Comparison of ENCODE assay signal across 21 cellular contexts in the genomic region with DNA sequence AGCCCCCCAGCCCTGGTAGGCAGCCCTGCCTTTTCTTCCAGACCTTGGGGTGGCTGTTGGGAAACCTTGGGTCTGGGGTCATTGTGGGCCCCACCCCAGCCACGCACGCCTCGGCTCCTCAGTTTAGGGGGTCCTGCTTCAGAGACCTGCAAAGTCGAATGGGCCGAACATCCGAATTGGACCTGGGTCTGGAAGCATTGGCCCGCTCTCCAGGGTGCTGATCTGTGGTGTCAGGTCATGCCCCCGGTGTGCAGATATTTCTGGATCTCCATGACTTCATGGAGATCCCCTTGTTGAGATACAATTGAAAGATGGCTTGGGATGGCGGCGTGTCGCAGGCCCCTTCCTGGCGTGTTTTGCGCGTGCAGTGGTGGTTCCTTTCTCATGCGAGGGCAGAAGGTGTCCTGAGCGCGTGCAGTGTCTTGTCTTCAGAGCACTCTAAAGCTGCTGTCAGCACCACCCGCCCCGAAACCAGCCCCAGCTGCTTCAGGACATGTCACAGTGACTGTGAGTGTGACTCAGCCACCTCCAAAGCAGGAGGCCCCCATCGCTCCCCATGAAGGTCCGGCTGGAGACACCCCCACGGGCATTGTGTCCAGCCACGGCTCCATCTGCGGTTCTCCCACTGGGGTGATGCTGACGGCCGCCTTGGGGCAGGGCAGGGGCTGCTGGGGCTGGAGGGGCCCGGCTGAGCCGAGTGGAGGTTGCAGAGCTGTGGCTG.
DNase-seq lines count a peak whose midpoint lies in the region; ATAC-seq, FAIRE-seq and TF ChIP-seq lines count a peak whose summit lies in the region.
"Had no signal": no experiment of that assay in that cellular context is flagged by ENCODE, and none has a peak within 500 bp of the region (broad histone marks: within the 10 kb centered on the region; RNA-seq: fewer than 3 reads in every experiment).

No MANE protein-coding gene starts in this region.

- H2AFZ ChIP-seq in GM23338 = no peak overlapping the region
- no peak overlapping the region for H2AFZ ChIP-seq in GM12878 (ENCODE audit: control insufficient read depth, low read depth, low read length)
- H2AFZ ChIP-seq in neural cell (ENCODE audit: low read depth, low read length) = no peak overlapping the region

- in situ Hi-C loops in GM12878 (cut with MboI) = no loop called here

- no peak overlapping the region for H3K4me3 Mint-ChIP-seq in GM23338
- H3K4me3 Mint-ChIP-seq in activated naive CD8-positive, alpha-beta T cell treated with anti-CD3 and anti-CD28 coated beads, Interleukin-2, amount 50 U/mL, for 24 hours = no peak overlapping the region
- H3K4me3 Mint-ChIP-seq: CD8-positive, alpha-beta T cell had no signal

- H3K4me2 ChIP-seq in GM23338 = no peak overlapping the region
- H3K4me2 ChIP-seq in GM12878 (ENCODE audit: control insufficient read depth, insufficient read depth) = no peak overlapping the region
- H3K4me2 ChIP-seq in neural cell (ENCODE audit: low read length) = no peak overlapping the region

- no peaks in the 10 kb centered on the region for H3K9me3 ChIP-seq in GM12878 (replicated peaks; ENCODE audit: control insufficient read depth, insufficient read depth, low read length)
- H3K9me3 ChIP-seq in neural cell (ENCODE audit: low read length) = no peaks in the 10 kb centered on the region
- H3K9me3 ChIP-seq: BLaER1 treated with 17β-estradiol and CSF1 and Interleukin-3, amounts not matched to agents 10 nM and 100 nM had no signal

- SMC1A ChIA-PET in GM12878 (lab: Charles Lee; ENCODE audit: uncharacterized antibody, unreplicated experiment) = no interaction called here

- no peak overlapping the region for H3K27ac ChIP-seq in GM23338 (ENCODE audit: low read depth)
- no peak overlapping the region for H3K27ac ChIP-seq in GM12878 (ENCODE audit: control insufficient read depth, insufficient read depth)
- H3K27ac ChIP-seq in neural cell (ENCODE audit: low read length) = peak overlapping the region; percentile 83
- H3K27ac ChIP-seq: BLaER1 treated with 17β-estradiol and CSF1 and Interleukin-3, amounts not matched to agents 10 nM and 100 nM had no signal

- TF ChIP-seq POLR2A in GM12878 (IDR thresholded peaks at IDR 0.05; ENCODE audit: low read depth, low read length) = no peak

- RAD21 ChIA-PET in GM12878 (lab: Charles Lee; ENCODE audit: unreplicated experiment) = no interaction called here

- no peaks in the 10 kb centered on the region for H3K9me3 Mint-ChIP-seq in GM23338
- H3K9me3 Mint-ChIP-seq in activated naive CD8-positive, alpha-beta T cell treated with anti-CD3 and anti-CD28 coated beads, Interleukin-2, amount 50 U/mL, for 24 hours = no peaks in the 10 kb centered on the region
- H3K9me3 Mint-ChIP-seq: CD8-positive, alpha-beta T cell had no signal

- TF ChIP-seq CTCF in GM23338 (conservative IDR thresholded peaks at IDR 0.05; ENCODE audit: low read depth in 2 of 2) (no peak), GM12878 (IDR thresholded peaks at IDR 0.05 in 2 of 3, conservative IDR thresholded peaks at IDR 0.05 in 1 of 3; ENCODE audit: control insufficient read depth in 2 of 3, extremely low read depth in 1 of 3, insufficient read depth in 1 of 3, low read depth in 3 of 3, low read length in 3 of 3) (no peak), neural cell (IDR thresholded peaks at IDR 0.05; ENCODE audit: poor library complexity, severe bottlenecking) (no peak)

- no peak overlapping the region for H3K27ac Mint-ChIP-seq in GM23338
- H3K27ac Mint-ChIP-seq in activated naive CD8-positive, alpha-beta T cell treated with anti-CD3 and anti-CD28 coated beads, Interleukin-2, amount 50 U/mL, for 24 hours = no peak overlapping the region
- H3K27ac Mint-ChIP-seq: CD8-positive, alpha-beta T cell had no signal

- DNase-seq in AG08395 (ENCODE audit: low spot score) = peak; percentile 73
- DNase-seq in GM23338 (ENCODE audit: low spot score) = no peak
- DNase-seq in GM12878 (ENCODE audit: low read depth, low spot score) = no peak
- DNase-seq in superior temporal gyrus (ENCODE audit: extremely low spot score) = no peak
- DNase-seq in activated naive CD8-positive, alpha-beta T cell treated with anti-CD3 and anti-CD28 coated beads, Interleukin-2, amount 50 U/mL, for 24 hours = no peak
- DNase-seq: ACHN; CD8-positive, alpha-beta T cell; GF-D8; GOT3; HCEC 1CT; NCI-H1694 treated with DMSO at 0.1 percent for 48 hours; NCI-H2081 treated with DMSO at 0.1 percent for 48 hours; NCI-H2171 treated with DMSO at 0.1 percent for 48 hours; NCI-H526; SW 1271 had no signal

- intact Hi-C loops in GM12878 (cut with micrococcal nuclease; ENCODE audit: unreplicated experiment) = no loop called here

- H3K4me1 ChIP-seq in GM23338 (ENCODE audit: insufficient read depth) = no peaks in the 10 kb centered on the region
- no peaks in the 10 kb centered on the region for H3K4me1 ChIP-seq in GM12878 (ENCODE audit: control insufficient read depth, insufficient read depth, low read length)

- TF ChIP-seq EP300 in GM12878 (IDR thresholded peaks at IDR 0.05; ENCODE audit: borderline replicate concordance in 1 of 2, control insufficient read depth in 1 of 2, low read depth in 2 of 2, low read length in 2 of 2) (no peak), neural cell (conservative IDR thresholded peaks at IDR 0.05; ENCODE audit: poor library complexity, severe bottlenecking) (no peak)

- H3K27me3 ChIP-seq in GM23338 (ENCODE audit: insufficient read depth) (no peaks in the 10 kb centered on the region), GM12878 (replicated peaks in 1 of 2; ENCODE audit: control insufficient read depth in 2 of 2, insufficient read depth in 2 of 2, low read length in 1 of 2) (no peaks in the 10 kb centered on the region), neural cell (ENCODE audit: insufficient read depth, low read depth, low read length) (no peaks in the 10 kb centered on the region)
- H3K27me3 ChIP-seq: BLaER1 treated with 17β-estradiol and CSF1 and Interleukin-3, amounts not matched to agents 10 nM and 100 nM had no signal

- peaks cover 2% of the 10 kb centered on the region; the same call in 1 of the 2 replicates for H3F3A ChIP-seq in GM23338 (replicated peaks; ENCODE audit: low read depth)
- no peaks in the 10 kb centered on the region for H3F3A ChIP-seq in neural cell (ENCODE audit: insufficient read depth, low read length, poor library complexity, severe bottlenecking)

- H3K9me2 ChIP-seq in GM23338 (ENCODE audit: insufficient read depth) (no peaks in the 10 kb centered on the region), neural cell (ENCODE audit: insufficient read depth, low read length) (no peaks in the 10 kb centered on the region)

- H3K36me3 ChIP-seq in GM23338 (ENCODE audit: insufficient read depth) = no peaks in the 10 kb centered on the region
- peaks cover 8 to 15% of the 10 kb centered on the region in 2 experiments; a peak in 3 of 4 replicates for H3K36me3 ChIP-seq in GM12878 (ENCODE audit: control insufficient read depth in 2 of 2, insufficient read depth in 2 of 2, low read length in 1 of 2)
- no peaks in the 10 kb centered on the region for H3K36me3 ChIP-seq in neural cell (ENCODE audit: insufficient read depth, low read length)

- H3K79me2 ChIP-seq in GM23338 (replicated peaks; ENCODE audit: insufficient read depth) = no peaks in the 10 kb centered on the region
- H3K79me2 ChIP-seq in GM12878 (ENCODE audit: control insufficient read depth, insufficient read depth, low read length) = no peaks in the 10 kb centered on the region
- H3K79me2 ChIP-seq in neural cell (replicated peaks; ENCODE audit: insufficient read depth, low read length) = no peaks in the 10 kb centered on the region

- no peak for FAIRE-seq in GM12878 (lab: Jason Lieb, UNC)
- FAIRE-seq: HTR-8/SVneo, RCC 7860 had no signal

- H3K9ac ChIP-seq in GM12878 (ENCODE audit: control insufficient read depth, insufficient read depth, low read length) (no peak overlapping the region), neural cell (ENCODE audit: low read length) (peak overlapping the region; percentile 20)

- peaks cover 8% of the 10 kb centered on the region for H3K4me1 Mint-ChIP-seq in GM23338
- peaks cover 3% of the 10 kb centered on the region for H3K4me1 Mint-ChIP-seq in activated naive CD8-positive, alpha-beta T cell treated with anti-CD3 and anti-CD28 coated beads, Interleukin-2, amount 50 U/mL, for 24 hours

- BruUV-seq in GM12878 (replicated peaks; lab: Mats Ljungman, UMichigan) = no TSS peak

- H4K20me1 ChIP-seq in GM23338 (replicated peaks; ENCODE audit: insufficient read depth) = no peaks in the 10 kb centered on the region; the same call in 1 of the 2 replicates
- no peaks in the 10 kb centered on the region for H4K20me1 ChIP-seq in GM12878 (ENCODE audit: control insufficient read depth, insufficient read depth)
- no peaks in the 10 kb centered on the region for H4K20me1 ChIP-seq in neural cell (ENCODE audit: insufficient read depth)

- ATAC-seq in GM23338 (no peak), GM12878 (no peak), GM19467 (IDR thresholded peaks at IDR 0.05; ENCODE audit: unreplicated experiment) (no peak)
- ATAC-seq in activated naive CD8-positive, alpha-beta T cell treated with anti-CD3 and anti-CD28 coated beads, Interleukin-2, amount 50 U/mL, for 24 hours = no peak
- ATAC-seq: CD8-positive, alpha-beta T cell; Right ventricle myocardium inferior had no signal

- peaks cover 4% of the 10 kb centered on the region; the same call in 1 of the 3 replicates for H3K36me3 Mint-ChIP-seq in GM23338 (ENCODE audit: low read depth)
- H3K36me3 Mint-ChIP-seq in activated naive CD8-positive, alpha-beta T cell treated with anti-CD3 and anti-CD28 coated beads, Interleukin-2, amount 50 U/mL, for 24 hours (ENCODE audit: low read depth) = peaks cover 6% of the 10 kb centered on the region

- WGBS in GM12878 (ENCODE audit: insufficient coverage, insufficient replicate concordance, low lambda C conversion rate, missing lambda C conversion rate) = 91% methylated on average over 23 of the region's 28 CpGs

- CTCF ChIA-PET in GM12878 (lab: Yijun Ruan, JAX) = no interaction called here

- no peak overlapping the region for H3K4me3 ChIP-seq in GM23338
- no peak overlapping the region for H3K4me3 ChIP-seq in GM12878
- no peak overlapping the region for H3K4me3 ChIP-seq in neural cell (ENCODE audit: low read length)
- H3K4me3 ChIP-seq: BLaER1 treated with 17β-estradiol and CSF1 and Interleukin-3, amounts not matched to agents 10 nM and 100 nM had no signal

- TF ChIP-seq RAD21 in GM12878 (IDR thresholded peaks at IDR 0.05; ENCODE audit: insufficient read depth, low read depth, low read length) = no peak
- TF ChIP-seq RAD21 in neural cell (conservative IDR thresholded peaks at IDR 0.05) = no peak

- POLR2A ChIA-PET in GM12878 (lab: Charles Lee) = no interaction called here

- peaks cover 10% of the 10 kb centered on the region for H3K27me3 Mint-ChIP-seq in GM23338 (ENCODE audit: insufficient read depth, low read depth, poor library complexity)
- no peaks in the 10 kb centered on the region for H3K27me3 Mint-ChIP-seq in activated naive CD8-positive, alpha-beta T cell treated with anti-CD3 and anti-CD28 coated beads, Interleukin-2, amount 50 U/mL, for 24 hours

TF ChIP-seq in GM23338, 12 proteins besides CTCF, POLR2A, EP300 and RAD21 (continues in another document):
- no peak for TF ChIP-seq EZH2 (IDR thresholded peaks at IDR 0.05; ENCODE audit: low read depth, unreplicated experiment)

TF ChIP-seq in neural cell, 6 proteins besides CTCF, POLR2A, EP300 and RAD21 (continues in another document):
- no peak for TF ChIP-seq EZH2 (IDR thresholded peaks at IDR 0.05; ENCODE audit: borderline replicate concordance, insufficient read depth, low read length, poor library complexity, severe bottlenecking)
- no peak for TF ChIP-seq TAF1 (IDR thresholded peaks at IDR 0.05; ENCODE audit: low read depth)
